Comparison of ENCODE assay signal across 20 cellular contexts in the genomic region with DNA sequence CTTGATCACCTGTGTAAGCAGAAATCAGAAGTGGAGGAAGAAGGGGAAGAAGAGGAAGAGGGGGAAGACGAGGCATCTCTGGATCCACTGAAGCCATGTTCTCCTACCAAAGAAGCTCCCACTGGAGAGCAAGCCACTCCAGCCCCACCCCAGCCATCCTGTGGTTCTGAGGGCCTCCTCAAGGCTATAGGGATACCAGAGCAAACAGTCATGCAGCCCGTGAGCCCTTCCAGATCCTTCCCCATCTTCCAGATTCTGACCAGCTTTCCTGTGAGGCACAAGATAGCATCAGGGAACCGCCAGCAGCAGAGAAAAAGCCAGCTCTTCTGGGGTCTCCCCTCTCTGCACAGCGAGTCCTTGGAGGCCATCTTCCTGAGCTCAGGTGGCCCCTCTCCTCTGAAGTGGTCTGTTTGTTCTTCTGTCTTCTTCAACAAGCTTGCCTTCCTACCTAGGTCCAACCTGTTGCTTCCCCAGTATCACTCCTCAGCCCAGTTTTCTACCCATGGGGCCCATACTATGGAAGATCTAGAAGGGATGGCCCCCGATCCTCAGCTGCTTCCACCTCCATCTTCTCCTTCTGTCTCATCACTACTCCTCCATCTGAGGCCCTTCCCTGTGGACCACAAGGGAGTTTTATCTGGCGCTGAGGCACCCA.
"Had no signal": no experiment of that assay in that cellular context is flagged by ENCODE, and none has a peak within 500 bp of the region (broad histone marks: within the 10 kb centered on the region; RNA-seq: fewer than 3 reads in every experiment).

No MANE protein-coding gene starts in this region.

- H3K36me3 ChIP-seq: colonic mucosa, transverse colon had no signal

- H3K4me3 ChIP-seq: body of pancreas, colonic mucosa, esophagus squamous epithelium, mucosa of descending colon, psoas muscle, transverse colon, vagina had no signal

- H3K9me3 ChIP-seq: body of pancreas, colonic mucosa, esophagus squamous epithelium, mucosa of descending colon, psoas muscle, transverse colon, vagina had no signal

- DNase-seq: activated CD4-positive, alpha-beta T cell treated with anti-CD3 and anti-CD28 coated beads for 1 hour; activated CD4-positive, alpha-beta T cell treated with anti-CD3 and anti-CD28 coated beads, Interleukin-2, amount 50 U/mL, for 48 hours; activated CD8-positive, alpha-beta memory T cell treated with anti-CD3 and anti-CD28 coated beads, Interleukin-2, amount 10 ng/mL, durations not matched to agents 7 days and 5 days; activated effector memory CD4-positive, alpha-beta T cell treated with Interleukin-2 at 50 U/mL for 16 hours; body of pancreas; caudate nucleus; colonic mucosa; esophagus squamous epithelium; mucosa of descending colon; naive thymus-derived CD4-positive, alpha-beta T cell; right cardiac atrium; stimulated activated CD4-positive, alpha-beta T cell treated with anti-CD3 and anti-CD28 coated beads, Interleukin-2, amount 100 ng/mL, for 24 hours; T-helper 2 cell; transverse colon; WERI-Rb-1 had no signal

- ATAC-seq: activated CD8-positive, alpha-beta memory T cell treated with anti-CD3 and anti-CD28 coated beads, Interleukin-2, amount 10 ng/mL, durations not matched to agents 7 days and 5 days; body of pancreas; mucosa of descending colon; naive thymus-derived CD4-positive, alpha-beta T cell had no signal

- H3K4me1 ChIP-seq: body of pancreas, colonic mucosa, psoas muscle, transverse colon, vagina had no signal

- H3K27me3 Mint-ChIP-seq: activated CD8-positive, alpha-beta memory T cell treated with anti-CD3 and anti-CD28 coated beads, Interleukin-2, amount 10 ng/mL, durations not matched to agents 7 days and 5 days; activated naive CD8-positive, alpha-beta T cell; memory B cell; naive thymus-derived CD4-positive, alpha-beta T cell; stimulated activated naive CD8-positive, alpha-beta T cell treated with anti-CD3 and anti-CD28 coated beads, Interleukin-15, Interleukin-2, amounts not matched to agents 100 ng/mL and 50 ng/mL, for 24 hours had no signal

- H3K4me1 Mint-ChIP-seq: activated CD8-positive, alpha-beta memory T cell treated with anti-CD3 and anti-CD28 coated beads, Interleukin-2, amount 10 ng/mL, durations not matched to agents 7 days and 5 days had no signal

- H3K27ac Mint-ChIP-seq: activated CD8-positive, alpha-beta memory T cell treated with anti-CD3 and anti-CD28 coated beads, Interleukin-2, amount 10 ng/mL, durations not matched to agents 7 days and 5 days; activated naive CD8-positive, alpha-beta T cell; memory B cell; stimulated activated naive CD8-positive, alpha-beta T cell treated with anti-CD3 and anti-CD28 coated beads, Interleukin-15, Interleukin-2, amounts not matched to agents 100 ng/mL and 50 ng/mL, for 24 hours had no signal

- H3K27me3 ChIP-seq: body of pancreas, colonic mucosa, esophagus squamous epithelium, transverse colon, vagina had no signal

- H3K4me3 Mint-ChIP-seq: activated CD8-positive, alpha-beta memory T cell treated with anti-CD3 and anti-CD28 coated beads, Interleukin-2, amount 10 ng/mL, durations not matched to agents 7 days and 5 days; activated naive CD8-positive, alpha-beta T cell; memory B cell; naive thymus-derived CD4-positive, alpha-beta T cell; stimulated activated naive CD8-positive, alpha-beta T cell treated with anti-CD3 and anti-CD28 coated beads, Interleukin-15, Interleukin-2, amounts not matched to agents 100 ng/mL and 50 ng/mL, for 24 hours had no signal

- H3K9me3 Mint-ChIP-seq: memory B cell; naive thymus-derived CD4-positive, alpha-beta T cell; stimulated activated naive CD8-positive, alpha-beta T cell treated with anti-CD3 and anti-CD28 coated beads, Interleukin-15, Interleukin-2, amounts not matched to agents 100 ng/mL and 50 ng/mL, for 24 hours had no signal

- H3K36me3 Mint-ChIP-seq: activated CD8-positive, alpha-beta memory T cell treated with anti-CD3 and anti-CD28 coated beads, Interleukin-2, amount 10 ng/mL, durations not matched to agents 7 days and 5 days had no signal

- H3K27ac ChIP-seq: colonic mucosa, esophagus squamous epithelium, psoas muscle, transverse colon, vagina, WERI-Rb-1 had no signal
